In genomic region chr1:212915245-212916091, GRCh38 we compare ENCODE assay signal across 9 cellular contexts. TPM values are rescaled to one million over a fixed set of nuclear protein-coding genes. Genes with fewer than 3 reads are reported as not detected.
DNase-seq lines count a peak whose midpoint lies in the region; ATAC-seq and TF ChIP-seq lines count a peak whose summit lies in the region.
"Had no signal": no experiment of that assay in that cellular context is flagged by ENCODE, and none has a peak within 500 bp of the region (broad histone marks: within the 10 kb centered on the region; RNA-seq: fewer than 3 reads in every experiment).

No MANE protein-coding gene starts in this region.

- H3K27me3 ChIP-seq in right atrium auricular region (no peaks in the 10 kb centered on the region), thyroid gland (no peaks in the 10 kb centered on the region)
- H3K27me3 ChIP-seq: BLaER1 treated with 17β-estradiol and CSF1 and Interleukin-3, amounts not matched to agents 10 nM and 100 nM had no signal

- H3K4me3 ChIP-seq in right atrium auricular region = no peak overlapping the region
- no peak overlapping the region for H3K4me3 ChIP-seq in thyroid gland (replicated peaks in 1 of 3)

- H3K4me1 ChIP-seq in right atrium auricular region (no peaks in the 10 kb centered on the region), thyroid gland (peaks cover 0 to 5% of the 10 kb centered on the region in 2 donors)

- no peak for TF ChIP-seq POLR2A in thyroid gland (IDR thresholded peaks at IDR 0.05)

- WGBS in thyroid gland, 2 donors = 69 to 75% methylated on average over 13 of the region's 13 CpGs

- DNase-seq in NCI-H2196 (lab: John Stamatoyannopoulos, UW; ENCODE audit: unreplicated experiment) (peak; percentile 17), NCI-H2196 treated with DMSO at 0.1 percent for 48 hours (lab: John Stamatoyannopoulos, UW; ENCODE audit: unreplicated experiment) (no peak), RPMI8226 (peak; percentile 45), right atrium auricular region (ENCODE audit: low spot score) (peak; percentile 83), thyroid gland (peak; percentile 67 to 72), NCI-H2107 (lab: John Stamatoyannopoulos, UW) (no peak)

- ATAC-seq in HG02610 (IDR thresholded peaks at IDR 0.05; ENCODE audit: unreplicated experiment) (no peak), GM19463 (IDR thresholded peaks at IDR 0.05; ENCODE audit: unreplicated experiment) (no peak)

- H3K27ac ChIP-seq in right atrium auricular region (no peak overlapping the region), thyroid gland (no peak overlapping the region)

- no peaks in the 10 kb centered on the region for H3K36me3 ChIP-seq in right atrium auricular region
- no peaks in the 10 kb centered on the region for H3K36me3 ChIP-seq in thyroid gland
- H3K36me3 ChIP-seq: BLaER1 treated with 17β-estradiol and CSF1 and Interleukin-3, amounts not matched to agents 10 nM and 100 nM had no signal

- TF ChIP-seq CTCF in right atrium auricular region (IDR thresholded peaks at IDR 0.05) = peak in 1 of 2 donors; percentile 49
- TF ChIP-seq CTCF in thyroid gland (IDR thresholded peaks at IDR 0.05) = peak in 3 of 6 experiments; percentile 42 to 55 (median 45)

- intact Hi-C loops in thyroid gland (cut with DNase I) = no loop called here

- H3K9me3 ChIP-seq in right atrium auricular region (no peaks in the 10 kb centered on the region), thyroid gland (no peaks in the 10 kb centered on the region)
- H3K9me3 ChIP-seq: BLaER1 treated with 17β-estradiol and CSF1 and Interleukin-3, amounts not matched to agents 10 nM and 100 nM had no signal

RNA-seq across cellular contexts. Expression of gene VASH2, which starts 34.9 kb away (rescaled TPM):
- total RNA-seq in right atrium auricular region (under 1 TPM; 0.47 to 0.82 TPM), thyroid gland (1 to 10 TPM in 2 of 4 donors, under 1 TPM in 2; 0.24 to 2.0 (median 1.1) TPM)

RNA-seq across cellular contexts. Expression of gene FLVCR1, which starts 57.4 kb away (rescaled TPM):
- total RNA-seq in right atrium auricular region (1 to 10 TPM in 1 of 2 donors, under 1 TPM in 1; 0.89 to 2.4 TPM), thyroid gland (1 to 10 TPM; 7.8 to 8.9 (median 8.2) TPM)

Comparison
In these comparisons a context has a peak if more than half of its experiments do, and no peak if none do; other contexts are left out.
1. DNase-seq: peak in NCI-H2196 (single experiment), RPMI8226 (single experiment), right atrium auricular region (single experiment) and thyroid gland (2 of 2); none in NCI-H2196 treated with DMSO at 0.1 percent for 48 hours (single experiment) and NCI-H2107 (single experiment).